12 cellular contexts compared by ENCODE assay signal in genomic region chr13:113777311-113778260, GRCh38. TPM values are rescaled to one million over a fixed set of nuclear protein-coding genes. Genes with fewer than 3 reads are reported as not detected.
DNase-seq lines count a peak whose midpoint lies in the region; ATAC-seq, FAIRE-seq and TF ChIP-seq lines count a peak whose summit lies in the region.
"Had no signal": no experiment of that assay in that cellular context is flagged by ENCODE, and none has a peak within 500 bp of the region (broad histone marks: within the 10 kb centered on the region; RNA-seq: fewer than 3 reads in every experiment).

No MANE protein-coding gene starts in this region.

- intact Hi-C loops in K562 (cut with micrococcal nuclease) (no loop called here), right lobe of liver (cut with DNase I) (no loop called here)

- TF ChIP-seq EP300 in K562 (IDR thresholded peaks at IDR 0.05; ENCODE audit: low read length): no peak
- no peak for TF ChIP-seq EP300 in suprapubic skin (IDR thresholded peaks at IDR 0.05)

- H2AFZ ChIP-seq in DND-41 (ENCODE audit: low read depth, low read length) (no peak overlapping the region), K562 (ENCODE audit: low read depth, low read length) (no peak overlapping the region)

- H3K27me3 Mint-ChIP-seq in HFFc6 (ENCODE audit: insufficient read depth): peaks cover 14% of the 10 kb centered on the region

- in situ Hi-C loops in KBM-7 (cut with MboI; ENCODE audit: low pct_unique_long_range_greater_than_20kb, low sequenced_read_pairs) (no loop called here), K562 (cut with MboI) (no loop called here)

- TF ChIP-seq CTCF in DND-41 (IDR thresholded peaks at IDR 0.05; ENCODE audit: borderline replicate concordance, extremely low read depth, low read length, poor library complexity, severe bottlenecking) (no peak), K562 (IDR thresholded peaks at IDR 0.05 in 2 of 3, conservative IDR thresholded peaks at IDR 0.05 in 1 of 3; ENCODE audit: insufficient read depth in 2 of 3, low read depth in 1 of 3, low read length in 3 of 3) (no peak), right lobe of liver (IDR thresholded peaks at IDR 0.05) (no peak), HFFc6 (IDR thresholded peaks at IDR 0.05) (no peak), suprapubic skin (IDR thresholded peaks at IDR 0.05) (no peak)

- H3K9me1 ChIP-seq in K562 (ENCODE audit: control insufficient read depth, insufficient read depth, low read length): no peaks in the 10 kb centered on the region

- TF ChIP-seq RAD21 in K562 (CRISPR knock-in tag; conservative IDR thresholded peaks at IDR 0.05 in 1 of 2, IDR thresholded peaks at IDR 0.05 in 1 of 2): no peak

- H3K9me3 ChIP-seq in DND-41 (ENCODE audit: insufficient read depth, low read length, severe bottlenecking) (no peaks in the 10 kb centered on the region), K562 (replicated peaks; ENCODE audit: control insufficient read depth, insufficient read depth, low read depth, low read length) (no peaks in the 10 kb centered on the region; the same call in 1 of the 2 replicates), right lobe of liver (no peaks in the 10 kb centered on the region), suprapubic skin (no peaks in the 10 kb centered on the region)

- H3K27me3 ChIP-seq in DND-41 (ENCODE audit: insufficient read depth, low read length, poor library complexity) (peaks cover 15% of the 10 kb centered on the region), K562 (ENCODE audit: control insufficient read depth in 2 of 2, insufficient read depth in 2 of 2, low read length in 2 of 2) (peaks cover 0 to 51% of the 10 kb centered on the region in 2 experiments; a peak in 4 of 5 replicates), right lobe of liver (no peaks in the 10 kb centered on the region), suprapubic skin (peaks cover 30% of the 10 kb centered on the region)

- H3K27ac ChIP-seq in DND-41 (ENCODE audit: low read length): no peak overlapping the region
- H3K27ac ChIP-seq in K562 (ENCODE audit: extremely low read depth, low read depth, low read length): no peak overlapping the region
- H3K27ac ChIP-seq in right lobe of liver: no peak overlapping the region
- H3K27ac ChIP-seq in suprapubic skin: no peak overlapping the region

- CTCF ChIA-PET in K562 (lab: Yijun Ruan, JAX; ENCODE audit: low intra/inter-chr PET ratio): no interaction called here

- DNase-seq in DND-41 (peak; percentile 67), KBM-7 (peak; percentile 15), K562 (ENCODE audit: extremely low read depth in 1 of 4, low spot score in 3 of 4) (peak; percentile 23 to 34 (median 34)), right lobe of liver (peak in 1 of 3 donors; percentile 37), HFFc6 (no peak), suprapubic skin (ENCODE audit: low spot score in 2 of 2) (no peak), NCI-H2081 (lab: John Stamatoyannopoulos, UW) (no peak), NCI-H146 treated with DMSO at 0.1 percent for 48 hours (lab: John Stamatoyannopoulos, UW; ENCODE audit: unreplicated experiment) (no peak)
- DNase-seq: activated naive CD4-positive, alpha-beta T cell; NCI-H226; T-helper 1 cell had no signal

- WGBS in K562 (ENCODE audit: insufficient coverage, low coverage, missing lambda C conversion rate): 4% methylated on average over 22 of the region's 29 CpGs
- 67% methylated on average over 8 of the region's 29 CpGs for WGBS in right lobe of liver (ENCODE audit: insufficient coverage, low coverage, low lambda C conversion rate, missing lambda C conversion rate)
- WGBS in suprapubic skin: 40% methylated on average over 17 of the region's 29 CpGs

- H3K9me3 Mint-ChIP-seq in HFFc6: peaks cover 2% of the 10 kb centered on the region
- H3K9me3 Mint-ChIP-seq: stimulated activated memory B cell treated with anti-CD40 and anti-IgM and Interleukin-4, amounts not matched to agents 10 μg/mL and 1 μg/mL and 100 μg/mL, for 72 hours had no signal

- POLR2A ChIA-PET in K562 (lab: Yijun Ruan, JAX): interaction anchor here (1.1 kb wide), 1 partner anchor 8 kb away, joined by 3 read pairs; no protein-coding TSS in a partner anchor

- H3K36me3 ChIP-seq in DND-41 (ENCODE audit: insufficient read depth, low read length): no peaks in the 10 kb centered on the region
- H3K36me3 ChIP-seq in K562 (ENCODE audit: control insufficient read depth, insufficient read depth, low read length): no peaks in the 10 kb centered on the region
- H3K36me3 ChIP-seq in right lobe of liver: no peaks in the 10 kb centered on the region
- no peaks in the 10 kb centered on the region for H3K36me3 ChIP-seq in suprapubic skin

- H3K4me3 Mint-ChIP-seq in HFFc6: no peak overlapping the region
- H3K4me3 Mint-ChIP-seq: stimulated activated memory B cell treated with anti-CD40 and anti-IgM and Interleukin-4, amounts not matched to agents 10 μg/mL and 1 μg/mL and 100 μg/mL, for 72 hours had no signal

- TF ChIP-seq POLR2A in K562 (conservative IDR thresholded peaks at IDR 0.05) (no peak), right lobe of liver (IDR thresholded peaks at IDR 0.05) (no peak), suprapubic skin (IDR thresholded peaks at IDR 0.05) (no peak)

- no peaks in the 10 kb centered on the region; the same call in 1 of the 2 replicates for H3K36me3 Mint-ChIP-seq in HFFc6 (ENCODE audit: low read depth)
- H3K36me3 Mint-ChIP-seq: stimulated activated memory B cell treated with anti-CD40 and anti-IgM and Interleukin-4, amounts not matched to agents 10 μg/mL and 1 μg/mL and 100 μg/mL, for 72 hours had no signal

- peaks cover 14% of the 10 kb centered on the region for H4K20me1 ChIP-seq in DND-41 (ENCODE audit: insufficient read depth, low read length)
- H4K20me1 ChIP-seq in K562 (replicated peaks; ENCODE audit: control insufficient read depth, insufficient read depth, low read length): no peaks in the 10 kb centered on the region; the same call in 1 of the 2 replicates

- H3K4me2 ChIP-seq in DND-41 (ENCODE audit: insufficient read depth, low read length) (no peak overlapping the region), K562 (ENCODE audit: insufficient read depth, low read length) (no peak overlapping the region)

- H3K4me3 ChIP-seq in DND-41 (ENCODE audit: low read depth in 1 of 2, low read length in 2 of 2) (no peak overlapping the region), K562 (no peak overlapping the region), right lobe of liver (no peak overlapping the region), suprapubic skin (no peak overlapping the region)

- H3K9ac ChIP-seq in DND-41 (ENCODE audit: low read depth, low read length): no peak overlapping the region
- H3K9ac ChIP-seq in K562 (ENCODE audit: insufficient read depth in 1 of 2, low read depth in 2 of 2, low read length in 2 of 2): no peak overlapping the region

- peaks cover 4% of the 10 kb centered on the region; the same call in 1 of the 2 replicates for H3K4me1 Mint-ChIP-seq in HFFc6 (ENCODE audit: low read depth)
- H3K4me1 Mint-ChIP-seq: stimulated activated memory B cell treated with anti-CD40 and anti-IgM and Interleukin-4, amounts not matched to agents 10 μg/mL and 1 μg/mL and 100 μg/mL, for 72 hours had no signal

- FAIRE-seq in K562 (lab: Jason Lieb, UNC): no peak

- no TSS peak for BruUV-seq in K562 (replicated peaks; lab: Mats Ljungman, UMichigan)

- no peak overlapping the region for H3K27ac Mint-ChIP-seq in HFFc6
- H3K27ac Mint-ChIP-seq: stimulated activated memory B cell treated with anti-CD40 and anti-IgM and Interleukin-4, amounts not matched to agents 10 μg/mL and 1 μg/mL and 100 μg/mL, for 72 hours had no signal

- H3K79me2 ChIP-seq in DND-41 (ENCODE audit: insufficient read depth, low read length): no peaks in the 10 kb centered on the region
- no peaks in the 10 kb centered on the region for H3K79me2 ChIP-seq in K562 (ENCODE audit: control insufficient read depth, insufficient read depth, low read length)

- H3K4me1 ChIP-seq in DND-41 (ENCODE audit: insufficient read depth, low read length) (no peaks in the 10 kb centered on the region), K562 (replicated peaks in 1 of 2; ENCODE audit: control insufficient read depth in 2 of 2, insufficient read depth in 2 of 2, low read length in 2 of 2) (no peaks in the 10 kb centered on the region; a peak in 1 of 5 replicates), right lobe of liver (no peaks in the 10 kb centered on the region), suprapubic skin (no peaks in the 10 kb centered on the region)

- ATAC-seq in DND-41 (ENCODE audit: insufficient read depth, low read depth): peak; percentile 99
- ATAC-seq in K562: peak; percentile 83
- peak in 3 of 4 donors; percentile 17 to 49 (median 19) for ATAC-seq in right lobe of liver
- ATAC-seq: stimulated activated memory B cell treated with anti-CD40 and anti-IgM and Interleukin-4, amounts not matched to agents 10 μg/mL and 1 μg/mL and 100 μg/mL, for 72 hours had no signal

TF ChIP-seq in K562, 482 proteins besides CTCF, POLR2A, EP300 and RAD21 (continues in another document):
- no peak for TF ChIP-seq TBL1XR1 (IDR thresholded peaks at IDR 0.05; ENCODE audit: low read length in 2 of 2)

RNA-seq across cellular contexts. Expression of gene TMEM255B, which starts 18.6 kb away (rescaled TPM):
- 1.8 and 1.9 TPM in 2 replicates for total RNA-seq in K562 (2011; cell fraction: chromatin; rRNA removed; ENCODE audit: low replicate concordance)
- total RNA-seq in K562 (2011; cell fraction: nucleolus; rRNA removed): 1.3 and 1.5 TPM in 2 replicates
- total RNA-seq in K562 (2011; cell fraction: nucleoplasm; rRNA removed): 1.1 TPM in 2 replicates
- total RNA-seq in K562 (2014; rRNA removed) (0.23 and 0.33 TPM in 2 replicates), K562 (2014; rRNA removed; fragmentation: Illumina TruSeq; extraction: Trizol) (0.13 and 0.22 TPM in 2 replicates), K562 (2015; rRNA removed; fragmentation: Illumina TruSeq; extraction: Trizol) (0.30 and 0.36 TPM in 2 replicates), K562 (2021) (0.72 and 0.75 TPM in 2 replicates), right lobe of liver (10 to 100 TPM in 1 of 6 experiments, 1 to 10 TPM in 5; 2.5 to 10.4 (median 6.2) TPM), suprapubic skin (1 to 10 TPM in 2 of 4 donors, under 1 TPM in 2; 0.26 to 3.8 (median 1.7) TPM)
- polyA plus RNA-seq in K562 (2011; rRNA removed) (0.20 and 0.45 TPM in 2 replicates), K562 (2014; fragmentation: Illumina TruSeq; extraction: Trizol) (0.42 and 0.46 TPM in 2 replicates), K562 (2014; fragmentation: Nextera tagmentation; extraction: Ambion mirVana) (under 1 TPM; 0.01 to 0.04 TPM), K562 (2014; rRNA removed) (0.40 and 0.46 TPM in 2 replicates)
- 0.19 and 0.65 TPM in 2 replicates for polyA plus RNA-seq in K562 (2011; cell fraction: cytosol; rRNA removed)
- polyA plus RNA-seq in K562 (2011; cell fraction: nucleus; rRNA removed): 0.46 and 0.76 TPM in 2 replicates
- 0.57 and 2.2 TPM in 2 replicates for polyA plus RNA-seq in K562 (2012)
- 1.1 and 1.3 TPM in 2 replicates for polyA minus RNA-seq in K562 (2011; rRNA and poly(A)+ RNA removed)
- polyA minus RNA-seq in K562 (2011; cell fraction: cytosol; rRNA and poly(A)+ RNA removed): 0.38 and 0.73 TPM in 2 replicates
- polyA minus RNA-seq in K562 (2011; cell fraction: nucleus; rRNA and poly(A)+ RNA removed): 0.27 and 0.89 TPM in 2 replicates
- total RNA-seq in HFFc6 (2021; fragmentation: NEBNext Ultra II Directional; extraction: Animal tissue kit (Norgen Biotek cat#: 25700)): 10 to 100 TPM in 1 of 6 experiments, 1 to 10 TPM in 5; 8.2 to 10.3 (median 9.1) TPM

Comparison
In these comparisons a context has a peak if more than half of its experiments do, and no peak if none do; other contexts are left out.
1. ATAC-seq: peak in every context shown above with its lines; median percentile 99 in DND-41; 83 in K562; 19 in right lobe of liver.
2. DNase-seq: peak in DND-41 (single experiment), KBM-7 (single experiment) and K562 (4 of 4); none in HFFc6 (single experiment), suprapubic skin (0 of 2), NCI-H2081 (0 of 2) and NCI-H146 treated with DMSO at 0.1 percent for 48 hours (single experiment).